Comparison of ENCODE assay signal across 10 cellular contexts in the genomic region with DNA sequence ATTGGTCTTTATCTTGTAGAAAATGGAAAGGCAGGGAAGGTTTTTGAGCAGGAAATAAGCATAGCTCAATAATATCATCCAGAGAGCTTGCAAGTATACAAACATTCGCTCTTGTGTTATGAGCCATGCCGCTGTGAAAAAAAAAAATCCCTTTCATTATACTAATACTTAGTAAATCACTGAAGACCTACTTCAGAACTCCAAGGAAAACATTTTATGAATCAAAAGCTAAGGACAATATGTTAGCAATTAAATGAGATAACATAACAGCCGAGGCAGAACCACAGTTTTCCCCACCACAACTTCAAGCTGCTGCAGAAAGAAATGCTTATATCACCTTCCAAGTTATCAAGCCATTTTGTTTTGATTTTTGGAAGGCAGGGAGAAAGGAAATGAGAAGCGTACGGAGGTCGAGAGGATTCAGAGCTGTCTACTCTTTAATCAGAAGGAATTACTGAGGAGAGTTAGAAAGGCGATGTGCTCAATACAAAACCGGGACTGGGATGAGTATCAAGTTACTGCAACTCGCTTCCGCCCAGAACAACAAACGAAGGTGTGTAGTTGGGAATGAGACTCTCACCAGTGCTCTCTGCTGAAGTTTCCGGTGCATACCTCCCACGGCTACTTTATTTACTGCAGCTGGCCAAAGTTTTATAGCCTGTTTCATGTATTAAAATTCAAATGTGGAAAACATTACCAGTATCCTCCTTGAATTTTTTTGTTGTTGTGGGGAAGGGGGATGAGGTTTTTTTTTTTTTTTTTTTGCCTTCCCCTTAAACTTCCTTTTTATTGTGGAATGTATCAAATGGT.
DNase-seq lines count a peak whose midpoint lies in the region; ATAC-seq, FAIRE-seq and TF ChIP-seq lines count a peak whose summit lies in the region.
"Had no signal": no experiment of that assay in that cellular context is flagged by ENCODE, and none has a peak within 500 bp of the region (broad histone marks: within the 10 kb centered on the region; RNA-seq: fewer than 3 reads in every experiment).

No MANE protein-coding gene starts in this region.

- H3K4me3 ChIP-seq in GM12878 = peak overlapping the region; percentile 37; the same call in 1 of the 2 replicates

- peaks cover 2% of the 10 kb centered on the region; the same call in 2 of the 3 replicates for H3K9me3 ChIP-seq in GM12878 (replicated peaks; ENCODE audit: control insufficient read depth, insufficient read depth, low read length)

- 0 out of 2 replicates have a peak overlapping the region, but pooled peaks have one; percentile 11 for H3K4me2 ChIP-seq in GM12878 (ENCODE audit: control insufficient read depth, insufficient read depth)

- peak overlapping the region; percentile 25 for H3K27ac Mint-ChIP-seq in activated T-cell treated with anti-CD3 and anti-CD28 coated beads, Interleukin-2, amount 50 U/mL, for 72 hours
- H3K27ac Mint-ChIP-seq: activated naive CD4-positive, alpha-beta T cell treated with anti-CD3 and anti-CD28 coated beads, Interleukin-2, amount 50 U/mL, for 24 hours had no signal

- POLR2A ChIA-PET in GM12878 (lab: Charles Lee) = interaction anchor here (0.5 to 6.4 kb wide), 13 partner anchors 9 to 1198 kb away, joined by 3 to 70 read pairs (median 6); no protein-coding TSS in a partner anchor

- intact Hi-C loops in GM12878 (cut with micrococcal nuclease; ENCODE audit: unreplicated experiment) = no loop called here

- no peak for TF ChIP-seq RAD21 in GM12878 (IDR thresholded peaks at IDR 0.05; ENCODE audit: insufficient read depth, low read depth, low read length)

- FAIRE-seq in GM12878 (lab: Jason Lieb, UNC) (no peak), urothelium cell line (lab: Jason Lieb, UNC) (no peak)

- CTCF ChIA-PET in GM12878 (lab: Yijun Ruan, JAX) = interaction anchor here (0.7 to 7.1 kb wide), 13 partner anchors 10 to 67 kb away, joined by 3 to 50 read pairs (median 5); no protein-coding TSS in a partner anchor

- SMC1A ChIA-PET in GM12878 (lab: Charles Lee; ENCODE audit: uncharacterized antibody, unreplicated experiment) = interaction anchor here (0.7 to 7.1 kb wide), 14 partner anchors 11 to 182 kb away, joined by 3 to 177 read pairs (median 10); no protein-coding TSS in a partner anchor

- WGBS in GM12878 (ENCODE audit: insufficient coverage, insufficient replicate concordance, low lambda C conversion rate, missing lambda C conversion rate) = 1% methylated on average over 13 of the region's 13 CpGs

- H2AFZ ChIP-seq in GM12878 (ENCODE audit: control insufficient read depth, low read depth, low read length) = no peak overlapping the region

- H3K36me3 Mint-ChIP-seq in activated T-cell treated with anti-CD3 and anti-CD28 coated beads, Interleukin-2, amount 50 U/mL, for 72 hours (ENCODE audit: insufficient read depth in 2 of 2) = no peaks in the 10 kb centered on the region
- H3K36me3 Mint-ChIP-seq in activated T-cell treated with anti-CD3 and anti-CD28 coated beads, Interleukin-2, amount 50 U/mL, for 4 hours (ENCODE audit: insufficient read depth) = no peaks in the 10 kb centered on the region
- H3K36me3 Mint-ChIP-seq: activated naive CD4-positive, alpha-beta T cell treated with anti-CD3 and anti-CD28 coated beads, Interleukin-2, amount 50 U/mL, for 24 hours had no signal

- ATAC-seq in activated T-cell treated with anti-CD3 and anti-CD28 coated beads, Interleukin-2, amount 50 U/mL, for 72 hours (replicated peaks in 1 of 2) = no peak
- no peak for ATAC-seq in activated T-cell treated with anti-CD3 and anti-CD28 coated beads, Interleukin-2, amount 50 U/mL, for 4 hours
- ATAC-seq in GM12878 (peak; percentile 23; the same call in 2 of the 3 replicates), GM21576 (IDR thresholded peaks at IDR 0.05; ENCODE audit: unreplicated experiment) (no peak)

- DNase-seq in activated T-cell treated with anti-CD3 and anti-CD28 coated beads, Interleukin-2, amount 50 U/mL, for 72 hours = no peak
- DNase-seq in activated T-cell treated with anti-CD3 and anti-CD28 coated beads, Interleukin-2, amount 50 U/mL, for 4 hours = no peak
- DNase-seq in GM12878 (ENCODE audit: low read depth, low spot score) = no peak
- peak; percentile 90 for DNase-seq in left kidney (ENCODE audit: low read depth, low spot score)
- DNase-seq in urothelium cell line (ENCODE audit: low spot score) = peak; percentile 44
- no peak for DNase-seq in HPDE6-E6E7 (ENCODE audit: extremely low spot score)
- no peak for DNase-seq in stimulated activated naive CD4-positive, alpha-beta T cell (lab: John Stamatoyannopoulos, UW)
- DNase-seq: NCI-H1436 had no signal

- in situ Hi-C loops in GM12878 (cut with MboI) = no loop called here

- H3K4me3 Mint-ChIP-seq in activated T-cell treated with anti-CD3 and anti-CD28 coated beads, Interleukin-2, amount 50 U/mL, for 72 hours = peak overlapping the region; percentile 33 to 48
- H3K4me3 Mint-ChIP-seq in activated T-cell treated with anti-CD3 and anti-CD28 coated beads, Interleukin-2, amount 50 U/mL, for 4 hours = no peak overlapping the region
- H3K4me3 Mint-ChIP-seq: activated naive CD4-positive, alpha-beta T cell treated with anti-CD3 and anti-CD28 coated beads, Interleukin-2, amount 50 U/mL, for 24 hours had no signal

- TF ChIP-seq CTCF in GM12878 (IDR thresholded peaks at IDR 0.05 in 2 of 3, conservative IDR thresholded peaks at IDR 0.05 in 1 of 3; ENCODE audit: control insufficient read depth in 2 of 3, extremely low read depth in 1 of 3, insufficient read depth in 1 of 3, low read depth in 3 of 3, low read length in 3 of 3) = no peak

- peak overlapping the region; percentile 71 for H3K27ac ChIP-seq in GM12878 (ENCODE audit: control insufficient read depth, insufficient read depth)

- H3K27me3 Mint-ChIP-seq in activated T-cell treated with anti-CD3 and anti-CD28 coated beads, Interleukin-2, amount 50 U/mL, for 72 hours (ENCODE audit: low read depth) = peaks cover 11% of the 10 kb centered on the region
- no peaks in the 10 kb centered on the region for H3K27me3 Mint-ChIP-seq in activated T-cell treated with anti-CD3 and anti-CD28 coated beads, Interleukin-2, amount 50 U/mL, for 4 hours (ENCODE audit: low read depth)
- H3K27me3 Mint-ChIP-seq: activated naive CD4-positive, alpha-beta T cell treated with anti-CD3 and anti-CD28 coated beads, Interleukin-2, amount 50 U/mL, for 24 hours had no signal

- no peaks in the 10 kb centered on the region for H3K27me3 ChIP-seq in GM12878 (replicated peaks in 1 of 2; ENCODE audit: control insufficient read depth in 2 of 2, insufficient read depth in 2 of 2, low read length in 1 of 2)

- H3K9ac ChIP-seq in GM12878 (ENCODE audit: control insufficient read depth, insufficient read depth, low read length) = no peak overlapping the region

- H3K4me1 Mint-ChIP-seq in activated T-cell treated with anti-CD3 and anti-CD28 coated beads, Interleukin-2, amount 50 U/mL, for 72 hours (ENCODE audit: low read depth) = peaks cover 34% of the 10 kb centered on the region
- peaks cover 3% of the 10 kb centered on the region for H3K4me1 Mint-ChIP-seq in activated T-cell treated with anti-CD3 and anti-CD28 coated beads, Interleukin-2, amount 50 U/mL, for 4 hours (ENCODE audit: low read depth)
- H3K4me1 Mint-ChIP-seq: activated naive CD4-positive, alpha-beta T cell treated with anti-CD3 and anti-CD28 coated beads, Interleukin-2, amount 50 U/mL, for 24 hours had no signal

- H3K36me3 ChIP-seq in GM12878 (ENCODE audit: control insufficient read depth in 2 of 2, insufficient read depth in 2 of 2, low read length in 1 of 2) = peaks cover 0 to 30% of the 10 kb centered on the region in 2 experiments

- peaks cover 57% of the 10 kb centered on the region for H3K4me1 ChIP-seq in GM12878 (ENCODE audit: control insufficient read depth, insufficient read depth, low read length)

- no peak for TF ChIP-seq EP300 in GM12878 (IDR thresholded peaks at IDR 0.05; ENCODE audit: borderline replicate concordance in 1 of 2, control insufficient read depth in 1 of 2, low read depth in 2 of 2, low read length in 2 of 2)

- peaks cover 4% of the 10 kb centered on the region for H3K79me2 ChIP-seq in GM12878 (ENCODE audit: control insufficient read depth, insufficient read depth, low read length)

- H4K20me1 ChIP-seq in GM12878 (ENCODE audit: control insufficient read depth, insufficient read depth) = no peaks in the 10 kb centered on the region

- no peak for TF ChIP-seq POLR2A in GM12878 (IDR thresholded peaks at IDR 0.05; ENCODE audit: low read depth, low read length)

- no TSS peak for BruUV-seq in GM12878 (replicated peaks; lab: Mats Ljungman, UMichigan)

- RAD21 ChIA-PET in GM12878 (lab: Charles Lee; ENCODE audit: unreplicated experiment) = interaction anchor here (0.8 to 6.8 kb wide), 12 partner anchors 10 to 73 kb away, joined by 3 to 93 read pairs (median 14); no protein-coding TSS in a partner anchor

- H3K9me3 Mint-ChIP-seq in activated T-cell treated with anti-CD3 and anti-CD28 coated beads, Interleukin-2, amount 50 U/mL, for 72 hours = no peaks in the 10 kb centered on the region
- no peaks in the 10 kb centered on the region for H3K9me3 Mint-ChIP-seq in activated T-cell treated with anti-CD3 and anti-CD28 coated beads, Interleukin-2, amount 50 U/mL, for 4 hours
- H3K9me3 Mint-ChIP-seq: activated naive CD4-positive, alpha-beta T cell treated with anti-CD3 and anti-CD28 coated beads, Interleukin-2, amount 50 U/mL, for 24 hours had no signal

TF ChIP-seq in GM12878, 131 proteins besides CTCF, POLR2A, EP300 and RAD21:
- TF ChIP-seq IKZF1 (conservative IDR thresholded peaks at IDR 0.05) = 0 out of 2 replicates have a peak, but pooled peaks have one; percentile 14
- TF ChIP-seq MYC (IDR thresholded peaks at IDR 0.05; ENCODE audit: insufficient read depth, insufficient read length, insufficient replicate concordance, low read length, severe bottlenecking) = no peak

Comparison
In these comparisons a context has a peak if more than half of its experiments do, and no peak if none do; other contexts are left out.
1. DNase-seq: peak in left kidney (single experiment) and urothelium cell line (single experiment); none in activated T-cell treated with anti-CD3 and anti-CD28 coated beads, Interleukin-2, amount 50 U/mL, for 72 hours (0 of 2), activated T-cell treated with anti-CD3 and anti-CD28 coated beads, Interleukin-2, amount 50 U/mL, for 4 hours (single experiment), GM12878 (single experiment), HPDE6-E6E7 (single experiment) and stimulated activated naive CD4-positive, alpha-beta T cell (0 of 6).